In the genomic region with DNA sequence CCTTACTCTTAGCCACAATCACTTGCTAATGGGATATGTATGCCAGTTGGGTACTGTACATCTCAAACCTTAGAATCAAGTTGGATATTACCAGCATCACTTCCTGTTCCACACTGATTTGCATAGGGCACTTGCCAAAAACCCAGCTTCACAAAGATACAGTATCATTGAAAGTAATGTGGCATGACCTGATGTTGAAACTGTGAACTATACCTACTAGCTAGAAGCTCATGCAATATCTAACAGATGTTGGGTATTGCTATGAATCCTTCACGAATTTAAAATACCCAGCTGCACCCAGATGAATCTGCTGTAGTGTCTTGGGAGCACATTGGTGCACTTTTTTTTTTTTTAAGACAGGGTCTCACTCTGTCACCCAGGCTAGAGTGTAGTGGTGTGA, we compare ENCODE assay signal across 14 cellular contexts. TPM values are rescaled to one million over a fixed set of nuclear protein-coding genes. Genes with fewer than 3 reads are reported as not detected.
DNase-seq lines count a peak whose midpoint lies in the region; ATAC-seq and TF ChIP-seq lines count a peak whose summit lies in the region.
"Had no signal": no experiment of that assay in that cellular context is flagged by ENCODE, and none has a peak within 500 bp of the region (broad histone marks: within the 10 kb centered on the region; RNA-seq: fewer than 3 reads in every experiment).

No MANE protein-coding gene starts in this region.

- peaks cover 51% of the 10 kb centered on the region for H3K4me1 ChIP-seq in OCI-LY3 (ENCODE audit: low read length)
- H3K4me1 ChIP-seq in ascending aorta, result no peaks in the 10 kb centered on the region
- H3K4me1 ChIP-seq: foreskin keratinocyte had no signal

- H3K9me3 ChIP-seq in OCI-LY3 (ENCODE audit: insufficient read depth, low read length), result no peaks in the 10 kb centered on the region
- no peaks in the 10 kb centered on the region for H3K9me3 ChIP-seq in ascending aorta
- H3K9me3 ChIP-seq: mucosa of descending colon had no signal

- peak overlapping the region; percentile 75 for H3K4me2 ChIP-seq in OCI-LY3 (ENCODE audit: low read length)

- H3K4me3 ChIP-seq in OCI-LY3 (ENCODE audit: low read length) (peak overlapping the region; percentile 56), ascending aorta (no peak overlapping the region)
- H3K4me3 ChIP-seq: mucosa of descending colon had no signal

- H3K36me3 ChIP-seq in OCI-LY3 (replicated peaks; ENCODE audit: low read depth, low read length) (no peaks in the 10 kb centered on the region), ascending aorta (no peaks in the 10 kb centered on the region)

- ATAC-seq in GM18502 (IDR thresholded peaks at IDR 0.05; ENCODE audit: poor library complexity, unreplicated experiment) (peak; percentile 65), GM19035 (IDR thresholded peaks at IDR 0.05; ENCODE audit: unreplicated experiment) (peak; percentile 61), HG02870 (IDR thresholded peaks at IDR 0.05; ENCODE audit: unreplicated experiment) (peak; percentile 46), HG03095 (IDR thresholded peaks at IDR 0.05; ENCODE audit: unreplicated experiment) (no peak), HG03135 (IDR thresholded peaks at IDR 0.05; ENCODE audit: unreplicated experiment) (no peak)
- ATAC-seq: foreskin keratinocyte, mucosa of descending colon had no signal

- H3K9ac ChIP-seq in OCI-LY3 (ENCODE audit: low read length), result peak overlapping the region; percentile 82

- peak overlapping the region; percentile 98 for H3K27ac ChIP-seq in OCI-LY3 (ENCODE audit: low read length)
- no peak overlapping the region for H3K27ac ChIP-seq in ascending aorta
- H3K27ac ChIP-seq: C4-2B, foreskin keratinocyte had no signal

- DNase-seq in ascending aorta (ENCODE audit: low spot score in 2 of 2), result no peak
- DNase-seq in central memory CD4-positive, alpha-beta T cell, result no peak
- DNase-seq: mucosa of descending colon had no signal

- H2AFZ ChIP-seq in OCI-LY3 (ENCODE audit: low read depth, low read length), result no peak overlapping the region

- intact Hi-C loops in ascending aorta (cut with DNase I), result loop anchor here (5.0 kb wide), 1 partner anchor 510 kb away; no protein-coding TSS in a partner anchor

- no peak for TF ChIP-seq CTCF in OCI-LY3 (IDR thresholded peaks at IDR 0.05; ENCODE audit: low read depth, low read length)
- no peak for TF ChIP-seq CTCF in ascending aorta (IDR thresholded peaks at IDR 0.05)

- no peaks in the 10 kb centered on the region for H3K79me2 ChIP-seq in OCI-LY3 (ENCODE audit: low read length)

- no peaks in the 10 kb centered on the region for H3K27me3 ChIP-seq in OCI-LY3 (ENCODE audit: low read depth, low read length)
- no peaks in the 10 kb centered on the region for H3K27me3 ChIP-seq in ascending aorta
- H3K27me3 ChIP-seq: foreskin keratinocyte had no signal

- no peaks in the 10 kb centered on the region for H4K20me1 ChIP-seq in OCI-LY3 (ENCODE audit: insufficient read depth, low read length)

RNA-seq across cellular contexts. Expression of gene STAMBP, which starts 6.5 kb away (rescaled TPM):
- 36.4 TPM for total RNA-seq in ascending aorta

RNA-seq across cellular contexts. Expression of gene C2orf78, which starts 38.3 kb away (rescaled TPM):
- not detected for total RNA-seq in ascending aorta
- total RNA-seq: foreskin keratinocyte, LHCN-M2, mucosa of descending colon, posterior vena cava, RPMI7951 had no signal

RNA-seq across cellular contexts. Expression of gene DUSP11, which starts 42.4 kb away (rescaled TPM):
- total RNA-seq in ascending aorta, result 24.6 TPM

Comparison
In these comparisons a context has a peak if more than half of its experiments do, and no peak if none do; other contexts are left out.
1. ATAC-seq: peak in GM18502 (single experiment), GM19035 (single experiment) and HG02870 (single experiment); none in HG03095 (single experiment) and HG03135 (single experiment).